1 cellular context compared by ENCODE assay signal in the genomic region with DNA sequence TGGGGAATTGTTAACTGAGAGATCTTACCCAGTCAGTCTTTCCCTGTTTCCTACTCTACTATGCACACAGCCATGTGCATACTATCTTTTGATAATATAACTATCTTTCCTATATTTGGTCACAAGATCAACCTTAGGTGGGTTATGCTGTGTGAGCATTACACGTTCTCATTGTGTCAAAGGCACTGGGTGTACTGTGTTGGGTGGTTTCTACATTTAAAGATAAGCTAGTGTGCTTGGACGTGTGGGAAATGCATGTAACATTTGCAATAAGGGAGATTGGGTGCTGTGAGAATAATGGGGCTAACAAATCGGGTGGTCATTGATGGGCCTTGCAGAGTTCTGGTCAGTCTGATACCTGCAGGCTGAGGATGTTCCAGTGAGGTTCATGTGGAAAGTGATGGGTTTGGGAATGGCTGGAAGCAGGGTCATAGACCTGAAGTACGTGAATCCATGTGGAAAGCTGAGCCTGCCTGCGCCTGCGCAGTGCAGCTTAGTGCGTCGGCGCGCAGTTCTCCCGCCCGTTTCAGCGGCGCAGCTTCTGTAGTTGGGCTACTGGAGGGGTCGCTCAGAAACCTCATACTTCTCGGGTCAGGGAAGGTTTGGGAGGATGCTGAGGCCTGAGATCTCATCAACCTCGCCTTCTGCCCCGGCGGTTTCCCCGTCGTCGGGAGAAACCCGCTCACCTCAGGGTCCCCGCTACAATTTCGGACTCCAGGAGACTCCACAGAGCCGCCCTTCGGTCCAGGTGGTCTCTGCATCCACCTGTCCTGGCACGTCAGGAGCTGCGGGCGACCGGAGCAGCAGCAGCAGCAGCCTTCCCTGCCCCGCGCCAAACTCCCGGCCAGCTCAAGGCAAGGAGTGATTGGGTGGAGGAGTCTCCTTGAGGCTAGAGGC.
TF ChIP-seq lines count a peak whose summit lies in the region.

A gene (plus strand): TSS at position 507 of the 897 bp plus-strand sequence. CDS start 104 bp downstream, at position 611.

TF ChIP-seq in K562, 482 proteins besides CTCF, POLR2A, EP300 and RAD21 (continued from another document and continues in another):
- TF ChIP-seq CREBBP (IDR thresholded peaks at IDR 0.05; ENCODE audit: low read depth, low read length) (no peak), HMG20B (CRISPR knock-in tag; IDR thresholded peaks at IDR 0.05) (no peak), ZNF644 (tag; IDR thresholded peaks at IDR 0.05; ENCODE audit: low read depth) (no peak), ZNF347 (CRISPR knock-in tag; IDR thresholded peaks at IDR 0.05; ENCODE audit: low read depth) (peak; percentile 78), NFE2L1 (tag; IDR thresholded peaks at IDR 0.05; ENCODE audit: borderline replicate concordance, low read depth) (no peak), GATAD2B (IDR thresholded peaks at IDR 0.05; ENCODE audit: borderline replicate concordance) (no peak), XRCC5 (IDR thresholded peaks at IDR 0.05; ENCODE audit: low read depth, low read length) (no peak), ETV1 (tag; conservative IDR thresholded peaks at IDR 0.05; ENCODE audit: low read depth) (no peak), CHD4 (IDR thresholded peaks at IDR 0.05; ENCODE audit: insufficient read depth, insufficient replicate concordance, low read depth, low read length, poor library complexity, severe bottlenecking) (no peak), EP400 (IDR thresholded peaks at IDR 0.05) (no peak), CBX3 (IDR thresholded peaks at IDR 0.05; ENCODE audit: borderline replicate concordance in 1 of 2, low read length in 2 of 2) (peak in 1 of 2 experiments; percentile 38; a peak in 1 of 3 replicates), ZNF165 (CRISPR knock-in tag; IDR thresholded peaks at IDR 0.05; ENCODE audit: borderline replicate concordance) (no peak; the same call in 1 of the 2 replicates), TRIM28 (IDR thresholded peaks at IDR 0.05) (no peak), ILF3 (IDR thresholded peaks at IDR 0.05; ENCODE audit: borderline replicate concordance) (peak; percentile 93), FOSL1 (tag; conservative IDR thresholded peaks at IDR 0.05) (0 out of 2 replicates have a peak, but pooled peaks have one; percentile 20), ZNF41 (CRISPR knock-in tag; conservative IDR thresholded peaks at IDR 0.05) (peak; percentile 20; the same call in 1 of the 2 replicates), BACH1 (tag; IDR thresholded peaks at IDR 0.05) (no peak), SP1 (CRISPR knock-in tag; IDR thresholded peaks at IDR 0.05) (no peak), CREB1 (IDR thresholded peaks at IDR 0.05) (no peak; the same call in 1 of the 2 replicates), CREB1 (CRISPR knock-in tag; IDR thresholded peaks at IDR 0.05) (no peak; the same call in 1 of the 2 replicates), TAL1 (IDR thresholded peaks at IDR 0.05) (no peak), CHD2 (IDR thresholded peaks at IDR 0.05; ENCODE audit: low read depth, low read length) (peak; percentile 70), TCF3 (CRISPR knock-in tag; IDR thresholded peaks at IDR 0.05) (no peak), ELF4 (CRISPR knock-in tag; IDR thresholded peaks at IDR 0.05) (peak; percentile 96), ZNF384 (IDR thresholded peaks at IDR 0.05; ENCODE audit: low read depth, low read length) (no peak), SNRNP70 (optimal IDR thresholded peaks at IDR 0.05; ENCODE audit: low read depth, low read length) (peak; percentile 99), NEUROD1 (IDR thresholded peaks at IDR 0.05; ENCODE audit: borderline replicate concordance, low read depth, low read length, partially characterized antibody) (no peak)
- TF ChIP-seq, protein P1, sequence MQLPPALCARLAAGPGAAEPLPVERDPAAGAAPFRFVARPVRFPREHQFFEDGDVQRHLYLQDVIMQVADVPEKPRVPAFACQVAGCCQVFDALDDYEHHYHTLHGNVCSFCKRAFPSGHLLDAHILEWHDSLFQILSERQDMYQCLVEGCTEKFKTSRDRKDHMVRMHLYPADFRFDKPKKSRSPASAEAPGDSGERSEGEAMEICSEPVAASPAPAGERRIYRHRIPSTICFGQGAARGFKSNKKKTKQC (CRISPR knock-in tag; IDR thresholded peaks at IDR 0.05): peak; percentile 50; the same call in 1 of the 2 replicates
- TF ChIP-seq, protein P2, sequence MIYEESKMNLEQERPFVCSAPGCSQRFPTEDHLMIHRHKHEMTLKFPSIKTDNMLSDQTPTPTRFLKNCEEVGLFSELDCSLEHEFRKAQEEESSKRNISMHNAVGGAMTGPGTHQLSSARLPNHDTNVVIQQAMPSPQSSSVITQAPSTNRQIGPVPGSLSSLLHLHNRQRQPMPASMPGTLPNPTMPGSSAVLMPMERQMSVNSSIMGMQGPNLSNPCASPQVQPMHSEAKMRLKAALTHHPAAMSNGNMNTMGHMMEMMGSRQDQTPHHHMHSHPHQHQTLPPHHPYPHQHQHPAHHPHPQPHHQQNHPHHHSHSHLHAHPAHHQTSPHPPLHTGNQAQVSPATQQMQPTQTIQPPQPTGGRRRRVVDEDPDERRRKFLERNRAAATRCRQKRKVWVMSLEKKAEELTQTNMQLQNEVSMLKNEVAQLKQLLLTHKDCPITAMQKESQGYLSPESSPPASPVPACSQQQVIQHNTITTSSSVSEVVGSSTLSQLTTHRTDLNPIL (CRISPR knock-in tag; IDR thresholded peaks at IDR 0.05): no peak; the same call in none of the 2 replicates
- TF ChIP-seq, protein P3, sequence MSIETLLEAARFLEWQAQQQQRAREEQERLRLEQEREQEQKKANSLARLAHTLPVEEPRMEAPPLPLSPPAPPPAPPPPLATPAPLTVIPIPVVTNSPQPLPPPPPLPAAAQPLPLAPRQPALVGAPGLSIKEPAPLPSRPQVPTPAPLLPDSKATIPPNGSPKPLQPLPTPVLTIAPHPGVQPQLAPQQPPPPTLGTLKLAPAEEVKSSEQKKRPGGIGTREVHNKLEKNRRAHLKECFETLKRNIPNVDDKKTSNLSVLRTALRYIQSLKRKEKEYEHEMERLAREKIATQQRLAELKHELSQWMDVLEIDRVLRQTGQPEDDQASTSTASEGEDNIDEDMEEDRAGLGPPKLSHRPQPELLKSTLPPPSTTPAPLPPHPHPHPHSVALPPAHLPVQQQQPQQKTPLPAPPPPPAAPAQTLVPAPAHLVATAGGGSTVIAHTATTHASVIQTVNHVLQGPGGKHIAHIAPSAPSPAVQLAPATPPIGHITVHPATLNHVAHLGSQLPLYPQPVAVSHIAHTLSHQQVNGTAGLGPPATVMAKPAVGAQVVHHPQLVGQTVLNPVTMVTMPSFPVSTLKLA (conservative IDR thresholded peaks at IDR 0.05): no peak; a peak in 1 of 4 replicates
- TF ChIP-seq, protein P4, sequence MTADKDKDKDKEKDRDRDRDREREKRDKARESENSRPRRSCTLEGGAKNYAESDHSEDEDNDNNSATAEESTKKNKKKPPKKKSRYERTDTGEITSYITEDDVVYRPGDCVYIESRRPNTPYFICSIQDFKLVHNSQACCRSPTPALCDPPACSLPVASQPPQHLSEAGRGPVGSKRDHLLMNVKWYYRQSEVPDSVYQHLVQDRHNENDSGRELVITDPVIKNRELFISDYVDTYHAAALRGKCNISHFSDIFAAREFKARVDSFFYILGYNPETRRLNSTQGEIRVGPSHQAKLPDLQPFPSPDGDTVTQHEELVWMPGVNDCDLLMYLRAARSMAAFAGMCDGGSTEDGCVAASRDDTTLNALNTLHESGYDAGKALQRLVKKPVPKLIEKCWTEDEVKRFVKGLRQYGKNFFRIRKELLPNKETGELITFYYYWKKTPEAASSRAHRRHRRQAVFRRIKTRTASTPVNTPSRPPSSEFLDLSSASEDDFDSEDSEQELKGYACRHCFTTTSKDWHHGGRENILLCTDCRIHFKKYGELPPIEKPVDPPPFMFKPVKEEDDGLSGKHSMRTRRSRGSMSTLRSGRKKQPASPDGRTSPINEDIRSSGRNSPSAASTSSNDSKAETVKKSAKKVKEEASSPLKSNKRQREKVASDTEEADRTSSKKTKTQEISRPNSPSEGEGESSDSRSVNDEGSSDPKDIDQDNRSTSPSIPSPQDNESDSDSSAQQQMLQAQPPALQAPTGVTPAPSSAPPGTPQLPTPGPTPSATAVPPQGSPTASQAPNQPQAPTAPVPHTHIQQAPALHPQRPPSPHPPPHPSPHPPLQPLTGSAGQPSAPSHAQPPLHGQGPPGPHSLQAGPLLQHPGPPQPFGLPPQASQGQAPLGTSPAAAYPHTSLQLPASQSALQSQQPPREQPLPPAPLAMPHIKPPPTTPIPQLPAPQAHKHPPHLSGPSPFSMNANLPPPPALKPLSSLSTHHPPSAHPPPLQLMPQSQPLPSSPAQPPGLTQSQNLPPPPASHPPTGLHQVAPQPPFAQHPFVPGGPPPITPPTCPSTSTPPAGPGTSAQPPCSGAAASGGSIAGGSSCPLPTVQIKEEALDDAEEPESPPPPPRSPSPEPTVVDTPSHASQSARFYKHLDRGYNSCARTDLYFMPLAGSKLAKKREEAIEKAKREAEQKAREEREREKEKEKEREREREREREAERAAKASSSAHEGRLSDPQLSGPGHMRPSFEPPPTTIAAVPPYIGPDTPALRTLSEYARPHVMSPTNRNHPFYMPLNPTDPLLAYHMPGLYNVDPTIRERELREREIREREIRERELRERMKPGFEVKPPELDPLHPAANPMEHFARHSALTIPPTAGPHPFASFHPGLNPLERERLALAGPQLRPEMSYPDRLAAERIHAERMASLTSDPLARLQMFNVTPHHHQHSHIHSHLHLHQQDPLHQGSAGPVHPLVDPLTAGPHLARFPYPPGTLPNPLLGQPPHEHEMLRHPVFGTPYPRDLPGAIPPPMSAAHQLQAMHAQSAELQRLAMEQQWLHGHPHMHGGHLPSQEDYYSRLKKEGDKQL (CRISPR knock-in tag; IDR thresholded peaks at IDR 0.05; ENCODE audit: borderline replicate concordance): no peak
- TF ChIP-seq, protein P5, sequence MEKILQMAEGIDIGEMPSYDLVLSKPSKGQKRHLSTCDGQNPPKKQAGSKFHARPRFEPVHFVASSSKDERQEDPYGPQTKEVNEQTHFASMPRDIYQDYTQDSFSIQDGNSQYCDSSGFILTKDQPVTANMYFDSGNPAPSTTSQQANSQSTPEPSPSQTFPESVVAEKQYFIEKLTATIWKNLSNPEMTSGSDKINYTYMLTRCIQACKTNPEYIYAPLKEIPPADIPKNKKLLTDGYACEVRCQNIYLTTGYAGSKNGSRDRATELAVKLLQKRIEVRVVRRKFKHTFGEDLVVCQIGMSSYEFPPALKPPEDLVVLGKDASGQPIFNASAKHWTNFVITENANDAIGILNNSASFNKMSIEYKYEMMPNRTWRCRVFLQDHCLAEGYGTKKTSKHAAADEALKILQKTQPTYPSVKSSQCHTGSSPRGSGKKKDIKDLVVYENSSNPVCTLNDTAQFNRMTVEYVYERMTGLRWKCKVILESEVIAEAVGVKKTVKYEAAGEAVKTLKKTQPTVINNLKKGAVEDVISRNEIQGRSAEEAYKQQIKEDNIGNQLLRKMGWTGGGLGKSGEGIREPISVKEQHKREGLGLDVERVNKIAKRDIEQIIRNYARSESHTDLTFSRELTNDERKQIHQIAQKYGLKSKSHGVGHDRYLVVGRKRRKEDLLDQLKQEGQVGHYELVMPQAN (IDR thresholded peaks at IDR 0.05; ENCODE audit: borderline replicate concordance): peak; percentile 45; the same call in 1 of the 2 replicates
- TF ChIP-seq, protein P6, sequence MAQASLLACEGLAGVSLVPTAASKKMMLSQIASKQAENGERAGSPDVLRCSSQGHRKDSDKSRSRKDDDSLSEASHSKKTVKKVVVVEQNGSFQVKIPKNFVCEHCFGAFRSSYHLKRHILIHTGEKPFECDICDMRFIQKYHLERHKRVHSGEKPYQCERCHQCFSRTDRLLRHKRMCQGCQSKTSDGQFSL (CRISPR knock-in tag; IDR thresholded peaks at IDR 0.05): no peak
- TF ChIP-seq, protein P6 (tag; IDR thresholded peaks at IDR 0.05): no peak
- TF ChIP-seq, protein P7, sequence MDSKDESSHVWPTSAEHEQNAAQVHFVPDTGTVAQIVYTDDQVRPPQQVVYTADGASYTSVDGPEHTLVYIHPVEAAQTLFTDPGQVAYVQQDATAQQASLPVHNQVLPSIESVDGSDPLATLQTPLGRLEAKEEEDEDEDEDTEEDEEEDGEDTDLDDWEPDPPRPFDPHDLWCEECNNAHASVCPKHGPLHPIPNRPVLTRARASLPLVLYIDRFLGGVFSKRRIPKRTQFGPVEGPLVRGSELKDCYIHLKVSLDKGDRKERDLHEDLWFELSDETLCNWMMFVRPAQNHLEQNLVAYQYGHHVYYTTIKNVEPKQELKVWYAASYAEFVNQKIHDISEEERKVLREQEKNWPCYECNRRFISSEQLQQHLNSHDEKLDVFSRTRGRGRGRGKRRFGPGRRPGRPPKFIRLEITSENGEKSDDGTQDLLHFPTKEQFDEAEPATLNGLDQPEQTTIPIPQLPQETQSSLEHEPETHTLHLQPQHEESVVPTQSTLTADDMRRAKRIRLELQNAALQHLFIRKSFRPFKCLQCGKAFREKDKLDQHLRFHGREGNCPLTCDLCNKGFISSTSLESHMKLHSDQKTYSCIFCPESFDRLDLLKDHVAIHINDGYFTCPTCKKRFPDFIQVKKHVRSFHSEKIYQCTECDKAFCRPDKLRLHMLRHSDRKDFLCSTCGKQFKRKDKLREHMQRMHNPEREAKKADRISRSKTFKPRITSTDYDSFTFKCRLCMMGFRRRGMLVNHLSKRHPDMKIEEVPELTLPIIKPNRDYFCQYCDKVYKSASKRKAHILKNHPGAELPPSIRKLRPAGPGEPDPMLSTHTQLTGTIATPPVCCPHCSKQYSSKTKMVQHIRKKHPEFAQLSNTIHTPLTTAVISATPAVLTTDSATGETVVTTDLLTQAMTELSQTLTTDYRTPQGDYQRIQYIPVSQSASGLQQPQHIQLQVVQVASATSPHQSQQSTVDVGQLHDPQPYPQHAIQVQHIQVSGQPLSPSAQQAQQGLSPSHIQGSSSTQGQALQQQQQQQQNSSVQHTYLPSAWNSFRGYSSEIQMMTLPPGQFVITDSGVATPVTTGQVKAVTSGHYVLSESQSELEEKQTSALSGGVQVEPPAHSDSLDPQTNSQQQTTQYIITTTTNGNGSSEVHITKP (IDR thresholded peaks at IDR 0.05; ENCODE audit: partially characterized antibody): no peak
- TF ChIP-seq, protein P8, sequence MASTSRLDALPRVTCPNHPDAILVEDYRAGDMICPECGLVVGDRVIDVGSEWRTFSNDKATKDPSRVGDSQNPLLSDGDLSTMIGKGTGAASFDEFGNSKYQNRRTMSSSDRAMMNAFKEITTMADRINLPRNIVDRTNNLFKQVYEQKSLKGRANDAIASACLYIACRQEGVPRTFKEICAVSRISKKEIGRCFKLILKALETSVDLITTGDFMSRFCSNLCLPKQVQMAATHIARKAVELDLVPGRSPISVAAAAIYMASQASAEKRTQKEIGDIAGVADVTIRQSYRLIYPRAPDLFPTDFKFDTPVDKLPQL (IDR thresholded peaks at IDR 0.05; ENCODE audit: extremely low read depth, insufficient read length): no peak
- TF ChIP-seq, protein P9, sequence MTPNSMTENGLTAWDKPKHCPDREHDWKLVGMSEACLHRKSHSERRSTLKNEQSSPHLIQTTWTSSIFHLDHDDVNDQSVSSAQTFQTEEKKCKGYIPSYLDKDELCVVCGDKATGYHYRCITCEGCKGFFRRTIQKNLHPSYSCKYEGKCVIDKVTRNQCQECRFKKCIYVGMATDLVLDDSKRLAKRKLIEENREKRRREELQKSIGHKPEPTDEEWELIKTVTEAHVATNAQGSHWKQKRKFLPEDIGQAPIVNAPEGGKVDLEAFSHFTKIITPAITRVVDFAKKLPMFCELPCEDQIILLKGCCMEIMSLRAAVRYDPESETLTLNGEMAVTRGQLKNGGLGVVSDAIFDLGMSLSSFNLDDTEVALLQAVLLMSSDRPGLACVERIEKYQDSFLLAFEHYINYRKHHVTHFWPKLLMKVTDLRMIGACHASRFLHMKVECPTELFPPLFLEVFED (CRISPR knock-in tag; conservative IDR thresholded peaks at IDR 0.05): peak; percentile 99
